ENCODE assay signal across 22 cellular contexts in the genomic region with DNA sequence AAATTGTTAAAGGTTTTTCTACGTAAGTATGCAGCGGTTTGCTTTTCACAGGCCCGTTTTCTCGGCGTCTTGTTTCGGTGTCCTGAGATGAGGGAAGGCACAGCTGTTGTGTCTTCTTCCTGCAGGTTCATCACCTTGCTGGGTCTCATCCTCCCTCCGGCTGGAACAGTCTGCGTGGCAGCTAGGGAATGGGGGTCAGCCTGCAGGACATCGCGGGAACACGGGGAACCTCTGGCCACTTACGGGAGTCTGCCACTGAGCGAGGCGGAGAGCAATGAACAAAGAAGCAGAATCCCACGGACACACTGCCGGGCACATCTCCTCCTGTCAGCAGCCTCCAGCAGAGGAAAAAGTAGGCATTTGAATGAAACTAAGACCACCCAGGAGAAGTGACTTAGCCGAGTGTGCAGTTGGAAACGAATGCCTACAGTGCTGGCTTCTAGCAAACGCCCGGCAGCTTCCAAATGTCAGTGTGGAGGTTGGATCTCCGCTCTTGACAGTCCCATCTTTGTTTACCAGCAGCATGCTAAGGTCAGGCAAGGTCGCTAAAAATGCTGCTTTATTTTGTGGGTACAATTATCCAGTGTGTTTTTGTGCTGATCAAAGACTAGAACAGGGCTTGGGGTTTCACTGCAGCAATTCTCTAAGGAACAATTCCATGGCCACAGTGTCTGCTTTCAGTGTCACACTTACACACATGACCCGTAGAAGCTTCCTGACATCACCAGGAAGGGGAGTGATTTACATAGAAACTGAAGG.
DNase-seq lines count a peak whose midpoint lies in the region; ATAC-seq, FAIRE-seq and TF ChIP-seq lines count a peak whose summit lies in the region.
"Had no signal": no experiment of that assay in that cellular context is flagged by ENCODE, and none has a peak within 500 bp of the region (broad histone marks: within the 10 kb centered on the region; RNA-seq: fewer than 3 reads in every experiment).

No MANE protein-coding gene starts in this region.

- H3K4me3 Mint-ChIP-seq in GM23338 (no peak overlapping the region), endothelial cell (ENCODE audit: unreplicated experiment) (no peak overlapping the region)
- H3K4me3 Mint-ChIP-seq: immature natural killer cell had no signal

- H3K27me3 ChIP-seq in GM23338 (ENCODE audit: insufficient read depth) = no peaks in the 10 kb centered on the region
- no peaks in the 10 kb centered on the region for H3K27me3 ChIP-seq in bronchial epithelial cell (ENCODE audit: control insufficient read depth, insufficient read depth, low read length)
- H3K27me3 ChIP-seq: adrenal gland, SJSA1 had no signal

- peak; percentile 40 for FAIRE-seq in bronchial epithelial cell (lab: Jason Lieb, UNC)

- no peaks in the 10 kb centered on the region for H3K9me3 Mint-ChIP-seq in GM23338
- H3K9me3 Mint-ChIP-seq in endothelial cell (ENCODE audit: unreplicated experiment) = no peaks in the 10 kb centered on the region

- no peaks in the 10 kb centered on the region for H3K36me3 ChIP-seq in GM23338 (ENCODE audit: insufficient read depth)
- H3K36me3 ChIP-seq in bronchial epithelial cell (ENCODE audit: control insufficient read depth, insufficient read depth, low read length) = no peaks in the 10 kb centered on the region
- H3K36me3 ChIP-seq: adrenal gland had no signal

- H3K79me2 ChIP-seq in GM23338 (replicated peaks; ENCODE audit: insufficient read depth) = no peaks in the 10 kb centered on the region

- H3K4me1 ChIP-seq in GM23338 (ENCODE audit: insufficient read depth) = 0 out of 2 replicates have a peak, but pooled peaks cover 6% of the 10 kb centered on the region
- H3K4me1 ChIP-seq: adrenal gland, Caco-2 had no signal

- no peak overlapping the region for H3K27ac Mint-ChIP-seq in GM23338
- no peak overlapping the region for H3K27ac Mint-ChIP-seq in endothelial cell (ENCODE audit: unreplicated experiment)

- H3K27me3 Mint-ChIP-seq in GM23338 (ENCODE audit: insufficient read depth, low read depth, poor library complexity) (peaks cover 6% of the 10 kb centered on the region), endothelial cell (ENCODE audit: unreplicated experiment) (peaks cover 5% of the 10 kb centered on the region)

- peak; percentile 47 for ATAC-seq in GM23338
- ATAC-seq in left cardiac atrium = no peak

- DNase-seq in GM23338 (ENCODE audit: low spot score) (no peak), bronchial epithelial cell (ENCODE audit: low read depth) (no peak), left kidney (ENCODE audit: low read depth, low spot score) (peak; percentile 63), putamen (ENCODE audit: low spot score) (peak; percentile 90), endothelial cell (ENCODE audit: low spot score) (no peak), left cardiac atrium (no peak), DMS153 (lab: John Stamatoyannopoulos, UW) (no peak)
- DNase-seq in activated T-cell treated with anti-CD3 and anti-CD28 coated beads, Interleukin-2, amount 50 U/mL, for 48 hours = no peak
- DNase-seq: activated CD4-positive, CD25-positive, alpha-beta regulatory T cell treated with anti-CD3 and anti-CD28 coated beads, Interleukin-2, amount 50 U/mL, for 72 hours; adrenal gland; Caco-2; GF-D8; GM23248; immature natural killer cell; NCI-H2029 treated with DMSO at 0.1 percent for 48 hours; NCI-H526 treated with DMSO at 0.1 percent for 48 hours; OCI-M1; stimulated activated CD4-positive, alpha-beta T cell treated with anti-CD3 and anti-CD28 coated beads, Interleukin-4, amount 100 ng/mL, for 24 hours had no signal

- H4K20me1 ChIP-seq in GM23338 (replicated peaks; ENCODE audit: insufficient read depth) = no peaks in the 10 kb centered on the region

- peaks cover 9% of the 10 kb centered on the region for H3K4me1 Mint-ChIP-seq in GM23338
- no peaks in the 10 kb centered on the region for H3K4me1 Mint-ChIP-seq in endothelial cell (ENCODE audit: unreplicated experiment)
- H3K4me1 Mint-ChIP-seq: immature natural killer cell had no signal

- H3K4me2 ChIP-seq in GM23338 = no peak overlapping the region

- no peak overlapping the region for H3K4me3 ChIP-seq in GM23338
- H3K4me3 ChIP-seq in bronchial epithelial cell (ENCODE audit: low read depth, low read length) = no peak overlapping the region
- H3K4me3 ChIP-seq: adrenal gland, GM23248, lung, SJSA1, skin epidermis had no signal

- intact Hi-C loops in left cardiac atrium (cut with DNase I) = no loop called here

- peak overlapping the region; percentile 43; the same call in 1 of the 2 replicates for H2AFZ ChIP-seq in GM23338
- H2AFZ ChIP-seq: GM23248 had no signal

- no peak overlapping the region for H3K27ac ChIP-seq in GM23338 (ENCODE audit: low read depth)
- H3K27ac ChIP-seq: adrenal gland, GM23248, HL-60, SJSA1, skin epidermis had no signal

- TF ChIP-seq CTCF in GM23338 (conservative IDR thresholded peaks at IDR 0.05; ENCODE audit: low read depth in 2 of 2) (no peak), bronchial epithelial cell (IDR thresholded peaks at IDR 0.05; ENCODE audit: insufficient read depth, low read length, severe bottlenecking) (no peak), endothelial cell (IDR thresholded peaks at IDR 0.05; ENCODE audit: unreplicated experiment) (no peak)

- no peaks in the 10 kb centered on the region for H3F3A ChIP-seq in GM23338 (replicated peaks; ENCODE audit: low read depth)

- H3K36me3 Mint-ChIP-seq in GM23338 (ENCODE audit: low read depth) (no peaks in the 10 kb centered on the region), endothelial cell (ENCODE audit: low read depth, unreplicated experiment) (no peaks in the 10 kb centered on the region)
- H3K36me3 Mint-ChIP-seq: immature natural killer cell had no signal

- H3K9me2 ChIP-seq in GM23338 (ENCODE audit: insufficient read depth) = no peaks in the 10 kb centered on the region

TF ChIP-seq in GM23338, 12 proteins besides CTCF, POLR2A, EP300 and RAD21:
- TF ChIP-seq STAT1 (IDR thresholded peaks at IDR 0.05; ENCODE audit: unreplicated experiment) (no peak), ETS1 (IDR thresholded peaks at IDR 0.05) (no peak), ZNF114 (CRISPR knock-in tag; IDR thresholded peaks at IDR 0.05) (no peak), POLR2AphosphoS5 (IDR thresholded peaks at IDR 0.05; ENCODE audit: low read depth) (no peak)
TF ChIP-seq in GM23338: peak in this region for 0.

Comparison
In these comparisons a context has a peak if more than half of its experiments do, and no peak if none do; other contexts are left out.
1. DNase-seq: peak in left kidney (single experiment) and putamen (single experiment); none in GM23338 (single experiment), bronchial epithelial cell (single experiment), activated T-cell treated with anti-CD3 and anti-CD28 coated beads, Interleukin-2, amount 50 U/mL, for 48 hours (0 of 2), endothelial cell (single experiment), left cardiac atrium (single experiment) and DMS153 (single experiment).